Comparison of ENCODE assay signal across 26 cellular contexts in the genomic region with DNA sequence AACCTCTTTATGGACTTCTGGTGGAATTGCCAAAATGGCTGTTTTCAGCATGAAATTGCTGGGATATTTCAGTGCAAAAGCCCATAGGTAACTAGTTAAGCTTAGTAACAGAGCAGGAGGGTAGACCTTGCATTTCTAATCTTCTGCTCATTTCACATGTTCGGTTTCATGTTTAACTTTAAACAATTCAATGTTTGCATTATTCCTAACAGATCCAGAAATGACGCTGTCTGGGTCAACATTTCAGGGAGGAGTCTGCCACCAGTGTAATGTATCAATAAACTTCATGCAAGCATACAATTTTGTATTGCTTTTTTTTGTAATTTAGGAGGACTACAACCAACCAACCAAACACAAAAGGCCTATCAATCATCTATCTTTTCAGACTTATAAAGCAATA.
"Had no signal": no experiment of that assay in that cellular context is flagged by ENCODE, and none has a peak within 500 bp of the region (broad histone marks: within the 10 kb centered on the region; RNA-seq: fewer than 3 reads in every experiment).

No MANE protein-coding gene starts in this region.

- DNase-seq: hippocampal formation; kidney glomerular epithelial cell; left cardiac atrium; left lung; lower lobe of right lung; mammary epithelial cell; mesenchymal stem cell; naive B cell; natural killer cell; nephron progenitor cell; occipital lobe; right lobe of liver; stimulated activated CD4-positive, alpha-beta T cell treated with anti-CD3 and anti-CD28 coated beads, Interleukin-1b, Interleukin-23, amount 100 ng/mL, for 48 hours; stimulated activated CD4-positive, alpha-beta T cell treated with anti-CD3 and anti-CD28 coated beads, Interleukin-2, amount 100 ng/mL, for 48 hours; stimulated activated CD4-positive, alpha-beta T cell treated with anti-CD3 and anti-CD28 coated beads, Interleukin-4, amount 100 ng/mL, for 4 hours; stimulated activated CD8-positive, alpha-beta memory T cell treated with anti-CD3 and anti-CD28 coated beads, Interleukin-4, amount 100 ng/mL, for 48 hours; stimulated activated naive CD4-positive, alpha-beta T cell treated with Interleukin-2 at 50 U/mL for 16 hours; stimulated activated naive CD8-positive, alpha-beta T cell treated with anti-CD3 and anti-CD28 coated beads, Interleukin-15, amount 100 ng/mL, for 72 hours; substantia nigra; uterus had no signal

- H3K9me3 ChIP-seq: left lung, lower lobe of right lung, neutrophil, right atrium auricular region, right lobe of liver, tibial nerve, uterus had no signal

- ATAC-seq: left cardiac atrium; left lung; lower lobe of right lung; natural killer cell; stimulated activated memory B cell treated with anti-CD40 and anti-IgM and Interleukin-4, amounts not matched to agents 10 μg/mL and 1 μg/mL and 100 μg/mL, for 72 hours; stimulated activated naive CD8-positive, alpha-beta T cell treated with anti-CD3 and anti-CD28 coated beads, Interleukin-15, amount 100 ng/mL, for 72 hours had no signal

- H3K4me3 ChIP-seq: left lung, lower lobe of right lung, neural progenitor cell, right atrium auricular region, right lobe of liver, smooth muscle cell, tibial nerve, uterus had no signal

- H3K36me3 ChIP-seq: neural progenitor cell, uterus had no signal

- H3K4me1 ChIP-seq: left lung, lower lobe of right lung, neural progenitor cell, right atrium auricular region, right lobe of liver, tibial nerve, uterus had no signal
